8 cellular contexts compared by ENCODE assay signal in genomic region chr17:58219007-58219788, GRCh38. TPM values are rescaled to one million over a fixed set of nuclear protein-coding genes. Genes with fewer than 3 reads are reported as not detected.
A peak's percentile ranks its signal among the peaks of the same experiment; 100 is the strongest.
DNase-seq lines count a peak whose midpoint lies in the region; ATAC-seq and TF ChIP-seq lines count a peak whose summit lies in the region.

MKS1 (minus strand) TSS chr17:58219255; CDS start chr17:58219230, 25 bp downstream.

- H3K4me3 Mint-ChIP-seq in activated naive CD4-positive, alpha-beta T cell treated with anti-CD3 and anti-CD28 coated beads, Interleukin-2, amount 50 U/mL, for 24 hours: peak within 1 kb of the TSS; percentile 93

- TF ChIP-seq CTCF in GM12864 (IDR thresholded peaks at IDR 0.05; ENCODE audit: low read depth, low read length, missing control alignments) (peak; percentile 80), osteoblast (IDR thresholded peaks at IDR 0.05; ENCODE audit: extremely low read depth, low read depth, low read length) (peak; percentile 51), thoracic aorta (IDR thresholded peaks at IDR 0.05) (peak; percentile 76)

- H3K79me2 ChIP-seq in osteoblast (ENCODE audit: insufficient read depth, low read length): no peaks in the 10 kb centered on the region

- DNase-seq in GM12864 (ENCODE audit: low read depth) (peak; percentile 79), NCI-H1092 (lab: John Stamatoyannopoulos, UW) (peak; percentile 91), glomerular visceral epithelial cell (ENCODE audit: extremely low spot score) (peak; percentile 93), osteoblast (ENCODE audit: insufficient read length, low spot score, missing footprints) (peak; percentile 99), thoracic aorta (ENCODE audit: low spot score) (peak; percentile 71)

- no peaks in the 10 kb centered on the region for H3K9me3 ChIP-seq in osteoblast (ENCODE audit: low read depth, low read length)
- H3K9me3 ChIP-seq in thoracic aorta: no peaks in the 10 kb centered on the region

- H4K20me1 ChIP-seq in osteoblast (ENCODE audit: insufficient read depth, low read length): no peaks in the 10 kb centered on the region

- H3K4me3 ChIP-seq in GM12864 (ENCODE audit: low read depth, low read length) (peak within 1 kb of the TSS; percentile 63), osteoblast (ENCODE audit: insufficient read depth, low read length) (peak within 1 kb of the TSS; percentile 85), thoracic aorta (peak within 1 kb of the TSS; percentile 84)

- peak within 1 kb of the TSS; percentile 82 for H3K27ac Mint-ChIP-seq in activated naive CD4-positive, alpha-beta T cell treated with anti-CD3 and anti-CD28 coated beads, Interleukin-2, amount 50 U/mL, for 24 hours

- H3K27me3 Mint-ChIP-seq in activated naive CD4-positive, alpha-beta T cell treated with anti-CD3 and anti-CD28 coated beads, Interleukin-2, amount 50 U/mL, for 24 hours: no peaks in the 10 kb centered on the region

- H3K27ac ChIP-seq in osteoblast (ENCODE audit: low read depth, low read length) (peak within 1 kb of the TSS; percentile 71), thoracic aorta (peak within 1 kb of the TSS; percentile 61 to 71)

- H3K4me1 Mint-ChIP-seq in activated naive CD4-positive, alpha-beta T cell treated with anti-CD3 and anti-CD28 coated beads, Interleukin-2, amount 50 U/mL, for 24 hours: peaks cover 27% of the 10 kb centered on the region

- no peaks in the 10 kb centered on the region for H3K36me3 Mint-ChIP-seq in activated naive CD4-positive, alpha-beta T cell treated with anti-CD3 and anti-CD28 coated beads, Interleukin-2, amount 50 U/mL, for 24 hours

- ATAC-seq in HG02610 (IDR thresholded peaks at IDR 0.05; ENCODE audit: unreplicated experiment) (peak; percentile 92), SK-N-SH treated with all-trans-retinoic acid at 6 μM for 48 hours (peak; percentile 99), thoracic aorta (ENCODE audit: insufficient number of reproducible peaks, low FRiP score, low read depth) (peak; percentile 90)

- H3K27me3 ChIP-seq in osteoblast (ENCODE audit: insufficient read depth, low read length) (no peaks in the 10 kb centered on the region), thoracic aorta (replicated peaks; ENCODE audit: insufficient read depth) (no peaks in the 10 kb centered on the region)

- peak within 1 kb of the TSS; percentile 98 for H2AFZ ChIP-seq in osteoblast (ENCODE audit: low read length)

- no peaks in the 10 kb centered on the region for H3K9me3 Mint-ChIP-seq in activated naive CD4-positive, alpha-beta T cell treated with anti-CD3 and anti-CD28 coated beads, Interleukin-2, amount 50 U/mL, for 24 hours

- H3K4me2 ChIP-seq in osteoblast (ENCODE audit: insufficient read depth, low read length): peak within 1 kb of the TSS; percentile 99

- peaks cover 13% of the 10 kb centered on the region for H3K4me1 ChIP-seq in osteoblast (ENCODE audit: insufficient read depth, low read length)
- H3K4me1 ChIP-seq in thoracic aorta (ENCODE audit: control insufficient read depth in 1 of 2, low read depth in 2 of 2): peaks cover 5 to 8% of the 10 kb centered on the region in 2 donors

- no peaks in the 10 kb centered on the region for H3K36me3 ChIP-seq in osteoblast (ENCODE audit: insufficient read depth, low read length)
- no peaks in the 10 kb centered on the region for H3K36me3 ChIP-seq in thoracic aorta

TF ChIP-seq in SK-N-SH treated with all-trans-retinoic acid at 6 μM for 48 hours, 23 proteins besides CTCF, POLR2A, EP300 and RAD21:
- TF ChIP-seq TSHZ2 (CRISPR knock-in tag; IDR thresholded peaks at IDR 0.05) (peak; percentile 84; the same call in 1 of the 2 replicates), SNAI2 (CRISPR knock-in tag; IDR thresholded peaks at IDR 0.05) (0 out of 2 replicates have a peak, but pooled peaks have one; percentile 47), RARB (CRISPR knock-in tag; IDR thresholded peaks at IDR 0.05) (no peak)

RNA-seq across cellular contexts. Expression of gene MKS1, which starts in this region (rescaled TPM):
- total RNA-seq in osteoblast (9.7 and 11.2 TPM in 2 replicates), thoracic aorta (10 to 100 TPM; 10.5 to 10.8 TPM)

Comparison
In these comparisons a context has a peak if more than half of its experiments do, and no peak if none do; other contexts are left out.
1. Peak in every context shown above with its lines: DNase-seq, ATAC-seq, H3K4me3 ChIP-seq and H3K27ac ChIP-seq.